In the genomic region with DNA sequence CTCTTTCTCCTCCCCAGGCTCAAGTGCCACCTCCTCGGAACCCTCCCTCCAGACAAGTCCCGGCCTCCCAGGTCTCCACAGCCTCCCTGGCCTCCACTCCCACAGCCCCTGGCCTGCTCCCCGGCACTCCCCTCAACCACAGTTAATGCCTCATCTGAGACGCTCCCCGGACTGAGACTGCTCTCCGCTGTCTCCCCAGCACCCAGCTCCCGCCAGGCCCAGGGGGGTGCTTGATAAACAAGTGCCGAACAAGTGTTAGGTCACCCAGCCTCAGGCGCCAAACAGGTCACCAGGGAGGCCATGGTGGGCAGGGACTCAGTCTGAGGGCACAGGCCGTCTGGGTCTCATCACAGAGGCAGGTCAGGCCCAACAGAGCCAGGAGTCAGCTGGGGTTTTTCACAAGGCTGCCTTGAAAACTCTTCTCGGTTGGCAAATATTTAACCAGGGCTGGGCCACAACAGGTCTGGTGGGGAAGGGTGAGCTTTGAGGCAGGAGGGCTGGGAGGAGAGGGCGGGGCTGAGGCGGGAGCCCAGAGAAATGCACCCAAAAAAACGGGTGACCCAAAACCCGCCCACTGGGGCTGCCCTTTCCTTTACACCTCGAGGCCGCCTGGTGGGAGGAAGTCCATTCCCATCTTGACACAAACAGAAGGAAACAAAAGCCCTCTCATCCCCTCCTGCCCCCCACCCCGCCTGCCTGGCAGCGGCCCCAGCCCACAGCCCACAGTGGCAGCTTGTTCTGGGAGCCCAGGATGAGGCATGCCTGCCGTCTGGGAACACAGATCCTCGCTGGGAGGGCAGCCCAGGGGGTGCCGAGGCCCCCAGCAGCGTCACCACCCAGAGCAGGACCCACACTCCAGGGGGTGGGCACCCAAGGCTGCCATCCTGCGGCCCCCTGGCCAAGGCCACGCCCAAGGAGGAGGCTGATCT, we compare ENCODE assay signal across 7 cellular contexts.
DNase-seq lines count a peak whose midpoint lies in the region; ATAC-seq and TF ChIP-seq lines count a peak whose summit lies in the region.

No MANE protein-coding gene starts in this region.

- H3K4me1 Mint-ChIP-seq in nephron progenitor cell, result peaks cover 40% of the 10 kb centered on the region

- H3K4me3 Mint-ChIP-seq in nephron progenitor cell, result no peak overlapping the region

- peak; percentile 96 for DNase-seq in NCI-H69 (lab: John Stamatoyannopoulos, UW)
- DNase-seq in nucleus accumbens (lab: John Stamatoyannopoulos, UW), result peak in 52 of 56 donors; percentile 12 to 85 (median 62)
- no peak for DNase-seq in nephron progenitor cell
- DNase-seq in erythroblast (lab: John Stamatoyannopoulos, UW), result no peak

- no peaks in the 10 kb centered on the region for H3K27me3 ChIP-seq in esophagus (ENCODE audit: control insufficient read depth in 1 of 2, insufficient read depth in 2 of 2, low read length in 2 of 2)

- H3K36me3 ChIP-seq in esophagus (ENCODE audit: control insufficient read depth in 2 of 2, insufficient read depth in 2 of 2, low read length in 1 of 2), result peaks cover 2 to 36% of the 10 kb centered on the region in 2 donors

- no peaks in the 10 kb centered on the region for H3K27me3 Mint-ChIP-seq in nephron progenitor cell (ENCODE audit: low read depth, poor library complexity)

- H3K9me3 ChIP-seq in esophagus (ENCODE audit: control insufficient read depth in 2 of 2, insufficient read depth in 1 of 2, low read depth in 1 of 2, low read length in 1 of 2), result no peaks in the 10 kb centered on the region

- H3K4me3 ChIP-seq in esophagus (ENCODE audit: low read depth in 1 of 2, low read length in 2 of 2), result peak overlapping the region; percentile 11 to 35

- ATAC-seq in GM21447 (IDR thresholded peaks at IDR 0.05; ENCODE audit: unreplicated experiment), result peak; percentile 63
- no peak for ATAC-seq in GM19452 (IDR thresholded peaks at IDR 0.05; ENCODE audit: unreplicated experiment)

- H3K36me3 Mint-ChIP-seq in nephron progenitor cell (ENCODE audit: low read depth), result peaks cover 10% of the 10 kb centered on the region

- H3K9me3 Mint-ChIP-seq in nephron progenitor cell, result no peaks in the 10 kb centered on the region

- H3K4me1 ChIP-seq in esophagus (ENCODE audit: control insufficient read depth in 2 of 2, insufficient read depth in 2 of 2, low read length in 1 of 2), result peaks cover 15 to 67% of the 10 kb centered on the region in 2 donors

- peak overlapping the region; percentile 96 for H3K27ac ChIP-seq in esophagus (ENCODE audit: low read depth in 2 of 2, low read length in 1 of 2)

- 20 to 26% methylated on average over 25 of the region's 25 CpGs for WGBS in esophagus, 2 donors

- no peak for TF ChIP-seq CTCF in nephron progenitor cell (IDR thresholded peaks at IDR 0.05)

- no peak for TF ChIP-seq POLR2A in erythroblast (IDR thresholded peaks at IDR 0.05; ENCODE audit: low read length)

- no peak overlapping the region for H3K27ac Mint-ChIP-seq in nephron progenitor cell

Comparison
In these comparisons a context has a peak if more than half of its experiments do, and no peak if none do; other contexts are left out.
1. DNase-seq: peak in NCI-H69 (single experiment) and nucleus accumbens (52 of 56); none in nephron progenitor cell (single experiment) and erythroblast (0 of 2).